8 cellular contexts compared by ENCODE assay signal in genomic region chr1:34460193-34460592, GRCh38.
DNase-seq lines count a peak whose midpoint lies in the region; ATAC-seq and TF ChIP-seq lines count a peak whose summit lies in the region.

No MANE protein-coding gene starts in this region.

- H3K9me3 ChIP-seq in iPS DF 6.9 (ENCODE audit: control insufficient read depth, insufficient read depth, low read length), result no peaks in the 10 kb centered on the region

- TF ChIP-seq CTCF in GM13976 (IDR thresholded peaks at IDR 0.05; ENCODE audit: borderline replicate concordance, control extremely low read depth, extremely low read depth, insufficient read depth, missing control alignments), result peak; percentile 65

- in situ Hi-C loops in GM13976 (cut with MboI; ENCODE audit: low sequenced_read_pairs, unreplicated experiment), result loop anchor here (5.0 kb wide), 1 partner anchor 132 kb away; no protein-coding TSS in a partner anchor

- no peak overlapping the region for H3K27ac ChIP-seq in iPS DF 6.9 (ENCODE audit: low read length)

- no CpG with 5 or more reads among the region's 6 CpGs for WGBS in iPS DF 6.9 (ENCODE audit: insufficient coverage, insufficient read length)

- H3K4me1 ChIP-seq in iPS DF 6.9 (ENCODE audit: control insufficient read depth, insufficient read depth, low read length), result no peaks in the 10 kb centered on the region

- H3K9me3 Mint-ChIP-seq in activated T-cell treated with anti-CD3 and anti-CD28 coated beads, Interleukin-2, amount 50 U/mL, for 4 hours, result no peaks in the 10 kb centered on the region

- ATAC-seq in activated T-cell treated with anti-CD3 and anti-CD28 coated beads, Interleukin-2, amount 50 U/mL, for 4 hours, result no peak
- ATAC-seq in GM18505 (IDR thresholded peaks at IDR 0.05; ENCODE audit: unreplicated experiment) (no peak), HG02763 (IDR thresholded peaks at IDR 0.05; ENCODE audit: unreplicated experiment) (no peak)

- H3K4me3 Mint-ChIP-seq in activated T-cell treated with anti-CD3 and anti-CD28 coated beads, Interleukin-2, amount 50 U/mL, for 4 hours, result no peak overlapping the region

- no peaks in the 10 kb centered on the region for H3K36me3 ChIP-seq in iPS DF 6.9 (ENCODE audit: control insufficient read depth, insufficient read depth, low read length)

- H3K27me3 ChIP-seq in iPS DF 6.9 (ENCODE audit: control insufficient read depth, insufficient read depth, low read length), result no peaks in the 10 kb centered on the region

- DNase-seq in Ammon's horn (ENCODE audit: low spot score) (peak; percentile 7), GM13976 (ENCODE audit: low spot score) (peak; percentile 66), NCI-H82 treated with DMSO at 0.1 percent for 48 hours (lab: John Stamatoyannopoulos, UW; ENCODE audit: unreplicated experiment) (peak; percentile 2), iPS DF 6.9 (ENCODE audit: low read depth, low spot score) (peak; percentile 61)
- DNase-seq in activated T-cell treated with anti-CD3 and anti-CD28 coated beads, Interleukin-2, amount 50 U/mL, for 4 hours, result peak; percentile 21
- DNase-seq in stimulated activated CD8-positive, alpha-beta memory T cell treated with anti-CD3 and anti-CD28 coated beads, Interleukin-15, amount 100 ng/mL, for 24 hours (ENCODE audit: low read depth), result peak; percentile 8

- no peaks in the 10 kb centered on the region for H3K36me3 Mint-ChIP-seq in activated T-cell treated with anti-CD3 and anti-CD28 coated beads, Interleukin-2, amount 50 U/mL, for 4 hours (ENCODE audit: insufficient read depth)

- H3K4me3 ChIP-seq in iPS DF 6.9 (ENCODE audit: low read length), result no peak overlapping the region

- H3K4me1 Mint-ChIP-seq in activated T-cell treated with anti-CD3 and anti-CD28 coated beads, Interleukin-2, amount 50 U/mL, for 4 hours (ENCODE audit: low read depth), result no peaks in the 10 kb centered on the region

- H3K27me3 Mint-ChIP-seq in activated T-cell treated with anti-CD3 and anti-CD28 coated beads, Interleukin-2, amount 50 U/mL, for 4 hours (ENCODE audit: low read depth), result peaks cover 5% of the 10 kb centered on the region

- TF ChIP-seq POLR2A in GM18505 (IDR thresholded peaks at IDR 0.05; ENCODE audit: borderline replicate concordance, extremely low read depth, insufficient read depth, insufficient read length), result no peak

Comparison
In these comparisons a context has a peak if more than half of its experiments do, and no peak if none do; other contexts are left out.
1. DNase-seq: peak in every context shown above with its lines; median percentile 66 in GM13976; 61 in iPS DF 6.9; 21 in activated T-cell treated with anti-CD3 and anti-CD28 coated beads, Interleukin-2, amount 50 U/mL, for 4 hours; 8 in stimulated activated CD8-positive, alpha-beta memory T cell treated with anti-CD3 and anti-CD28 coated beads, Interleukin-15, amount 100 ng/mL, for 24 hours; 7 in Ammon's horn; 2 in NCI-H82 treated with DMSO at 0.1 percent for 48 hours.